ENCODE assay signal across 1 cellular context in the genomic region with DNA sequence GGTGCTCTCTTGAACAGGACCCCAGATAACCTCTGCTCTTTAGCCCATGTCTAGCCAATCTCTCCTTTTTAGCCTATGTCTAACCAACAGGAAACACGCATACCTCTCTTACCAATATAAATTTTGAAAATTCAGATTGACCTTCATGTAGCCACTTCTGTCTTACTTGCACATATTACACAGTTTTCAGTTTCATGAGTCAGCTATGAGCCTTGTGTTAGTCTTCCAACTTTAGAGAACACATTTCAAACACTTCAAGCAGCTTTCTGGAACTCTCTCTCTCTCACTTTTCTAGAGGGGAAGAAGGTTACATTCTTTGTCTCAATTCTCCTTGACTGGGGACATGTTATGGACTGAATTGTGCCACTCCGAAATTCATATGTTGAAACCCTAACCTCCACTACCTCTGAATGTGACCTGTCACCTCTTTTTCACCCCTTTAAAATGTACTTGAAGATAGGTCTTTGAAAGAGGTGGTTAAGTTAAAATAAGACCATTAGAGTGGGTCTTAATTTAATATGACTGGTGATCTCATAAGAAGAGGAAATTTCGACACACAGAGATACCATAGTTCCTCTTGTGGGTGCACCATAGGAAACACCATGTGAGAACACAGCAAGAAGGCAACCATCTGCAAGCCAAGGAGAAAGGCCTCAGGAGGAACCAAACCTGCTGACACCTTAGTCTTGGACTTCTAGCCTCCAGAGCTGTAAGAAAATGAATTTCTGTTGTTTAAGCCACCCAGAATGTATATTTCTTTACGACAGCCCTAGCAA.
TF ChIP-seq lines count a peak whose summit lies in the region.

No MANE protein-coding gene starts in this region.

TF ChIP-seq in HepG2, 621 proteins besides CTCF, POLR2A, EP300 and RAD21 (continued from another document):
- TF ChIP-seq, protein P1, sequence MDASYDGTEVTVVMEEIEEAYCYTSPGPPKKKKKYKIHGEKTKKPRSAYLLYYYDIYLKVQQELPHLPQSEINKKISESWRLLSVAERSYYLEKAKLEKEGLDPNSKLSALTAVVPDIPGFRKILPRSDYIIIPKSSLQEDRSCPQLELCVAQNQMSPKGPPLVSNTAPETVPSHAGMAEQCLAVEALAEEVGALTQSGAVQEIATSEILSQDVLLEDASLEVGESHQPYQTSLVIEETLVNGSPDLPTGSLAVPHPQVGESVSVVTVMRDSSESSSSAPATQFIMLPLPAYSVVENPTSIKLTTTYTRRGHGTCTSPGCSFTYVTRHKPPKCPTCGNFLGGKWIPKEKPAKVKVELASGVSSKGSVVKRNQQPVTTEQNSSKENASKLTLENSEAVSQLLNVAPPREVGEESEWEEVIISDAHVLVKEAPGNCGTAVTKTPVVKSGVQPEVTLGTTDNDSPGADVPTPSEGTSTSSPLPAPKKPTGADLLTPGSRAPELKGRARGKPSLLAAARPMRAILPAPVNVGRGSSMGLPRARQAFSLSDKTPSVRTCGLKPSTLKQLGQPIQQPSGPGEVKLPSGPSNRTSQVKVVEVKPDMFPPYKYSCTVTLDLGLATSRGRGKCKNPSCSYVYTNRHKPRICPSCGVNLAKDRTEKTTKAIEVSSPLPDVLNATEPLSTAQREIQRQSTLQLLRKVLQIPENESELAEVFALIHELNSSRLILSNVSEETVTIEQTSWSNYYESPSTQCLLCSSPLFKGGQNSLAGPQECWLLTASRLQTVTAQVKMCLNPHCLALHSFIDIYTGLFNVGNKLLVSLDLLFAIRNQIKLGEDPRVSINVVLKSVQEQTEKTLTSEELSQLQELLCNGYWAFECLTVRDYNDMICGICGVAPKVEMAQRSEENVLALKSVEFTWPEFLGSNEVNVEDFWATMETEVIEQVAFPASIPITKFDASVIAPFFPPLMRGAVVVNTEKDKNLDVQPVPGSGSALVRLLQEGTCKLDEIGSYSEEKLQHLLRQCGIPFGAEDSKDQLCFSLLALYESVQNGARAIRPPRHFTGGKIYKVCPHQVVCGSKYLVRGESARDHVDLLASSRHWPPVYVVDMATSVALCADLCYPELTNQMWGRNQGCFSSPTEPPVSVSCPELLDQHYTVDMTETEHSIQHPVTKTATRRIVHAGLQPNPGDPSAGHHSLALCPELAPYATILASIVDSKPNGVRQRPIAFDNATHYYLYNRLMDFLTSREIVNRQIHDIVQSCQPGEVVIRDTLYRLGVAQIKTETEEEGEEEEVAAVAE (CRISPR knock-in tag; IDR thresholded peaks at IDR 0.05; ENCODE audit: borderline replicate concordance), result no peak
- TF ChIP-seq SMARCE1 (IDR thresholded peaks at IDR 0.05; ENCODE audit: borderline replicate concordance) (no peak), THYN1 (CRISPR knock-in tag; IDR thresholded peaks at IDR 0.05; ENCODE audit: borderline replicate concordance, low read depth) (no peak), REXO4 (CRISPR knock-in tag; IDR thresholded peaks at IDR 0.05; ENCODE audit: borderline replicate concordance) (no peak), HOXD1 (CRISPR knock-in tag; IDR thresholded peaks at IDR 0.05) (no peak), ELF1 (CRISPR knock-in tag; IDR thresholded peaks at IDR 0.05) (no peak), ZNF672 (CRISPR knock-in tag; IDR thresholded peaks at IDR 0.05) (no peak)
- TF ChIP-seq, protein P2, sequence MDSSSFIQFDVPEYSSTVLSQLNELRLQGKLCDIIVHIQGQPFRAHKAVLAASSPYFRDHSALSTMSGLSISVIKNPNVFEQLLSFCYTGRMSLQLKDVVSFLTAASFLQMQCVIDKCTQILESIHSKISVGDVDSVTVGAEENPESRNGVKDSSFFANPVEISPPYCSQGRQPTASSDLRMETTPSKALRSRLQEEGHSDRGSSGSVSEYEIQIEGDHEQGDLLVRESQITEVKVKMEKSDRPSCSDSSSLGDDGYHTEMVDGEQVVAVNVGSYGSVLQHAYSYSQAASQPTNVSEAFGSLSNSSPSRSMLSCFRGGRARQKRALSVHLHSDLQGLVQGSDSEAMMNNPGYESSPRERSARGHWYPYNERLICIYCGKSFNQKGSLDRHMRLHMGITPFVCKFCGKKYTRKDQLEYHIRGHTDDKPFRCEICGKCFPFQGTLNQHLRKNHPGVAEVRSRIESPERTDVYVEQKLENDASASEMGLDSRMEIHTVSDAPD (CRISPR knock-in tag; IDR thresholded peaks at IDR 0.05), result no peak
- TF ChIP-seq, protein P3, sequence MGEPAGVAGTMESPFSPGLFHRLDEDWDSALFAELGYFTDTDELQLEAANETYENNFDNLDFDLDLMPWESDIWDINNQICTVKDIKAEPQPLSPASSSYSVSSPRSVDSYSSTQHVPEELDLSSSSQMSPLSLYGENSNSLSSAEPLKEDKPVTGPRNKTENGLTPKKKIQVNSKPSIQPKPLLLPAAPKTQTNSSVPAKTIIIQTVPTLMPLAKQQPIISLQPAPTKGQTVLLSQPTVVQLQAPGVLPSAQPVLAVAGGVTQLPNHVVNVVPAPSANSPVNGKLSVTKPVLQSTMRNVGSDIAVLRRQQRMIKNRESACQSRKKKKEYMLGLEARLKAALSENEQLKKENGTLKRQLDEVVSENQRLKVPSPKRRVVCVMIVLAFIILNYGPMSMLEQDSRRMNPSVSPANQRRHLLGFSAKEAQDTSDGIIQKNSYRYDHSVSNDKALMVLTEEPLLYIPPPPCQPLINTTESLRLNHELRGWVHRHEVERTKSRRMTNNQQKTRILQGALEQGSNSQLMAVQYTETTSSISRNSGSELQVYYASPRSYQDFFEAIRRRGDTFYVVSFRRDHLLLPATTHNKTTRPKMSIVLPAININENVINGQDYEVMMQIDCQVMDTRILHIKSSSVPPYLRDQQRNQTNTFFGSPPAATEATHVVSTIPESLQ (CRISPR knock-in tag; conservative IDR thresholded peaks at IDR 0.05), result no peak
- TF ChIP-seq, protein P4, sequence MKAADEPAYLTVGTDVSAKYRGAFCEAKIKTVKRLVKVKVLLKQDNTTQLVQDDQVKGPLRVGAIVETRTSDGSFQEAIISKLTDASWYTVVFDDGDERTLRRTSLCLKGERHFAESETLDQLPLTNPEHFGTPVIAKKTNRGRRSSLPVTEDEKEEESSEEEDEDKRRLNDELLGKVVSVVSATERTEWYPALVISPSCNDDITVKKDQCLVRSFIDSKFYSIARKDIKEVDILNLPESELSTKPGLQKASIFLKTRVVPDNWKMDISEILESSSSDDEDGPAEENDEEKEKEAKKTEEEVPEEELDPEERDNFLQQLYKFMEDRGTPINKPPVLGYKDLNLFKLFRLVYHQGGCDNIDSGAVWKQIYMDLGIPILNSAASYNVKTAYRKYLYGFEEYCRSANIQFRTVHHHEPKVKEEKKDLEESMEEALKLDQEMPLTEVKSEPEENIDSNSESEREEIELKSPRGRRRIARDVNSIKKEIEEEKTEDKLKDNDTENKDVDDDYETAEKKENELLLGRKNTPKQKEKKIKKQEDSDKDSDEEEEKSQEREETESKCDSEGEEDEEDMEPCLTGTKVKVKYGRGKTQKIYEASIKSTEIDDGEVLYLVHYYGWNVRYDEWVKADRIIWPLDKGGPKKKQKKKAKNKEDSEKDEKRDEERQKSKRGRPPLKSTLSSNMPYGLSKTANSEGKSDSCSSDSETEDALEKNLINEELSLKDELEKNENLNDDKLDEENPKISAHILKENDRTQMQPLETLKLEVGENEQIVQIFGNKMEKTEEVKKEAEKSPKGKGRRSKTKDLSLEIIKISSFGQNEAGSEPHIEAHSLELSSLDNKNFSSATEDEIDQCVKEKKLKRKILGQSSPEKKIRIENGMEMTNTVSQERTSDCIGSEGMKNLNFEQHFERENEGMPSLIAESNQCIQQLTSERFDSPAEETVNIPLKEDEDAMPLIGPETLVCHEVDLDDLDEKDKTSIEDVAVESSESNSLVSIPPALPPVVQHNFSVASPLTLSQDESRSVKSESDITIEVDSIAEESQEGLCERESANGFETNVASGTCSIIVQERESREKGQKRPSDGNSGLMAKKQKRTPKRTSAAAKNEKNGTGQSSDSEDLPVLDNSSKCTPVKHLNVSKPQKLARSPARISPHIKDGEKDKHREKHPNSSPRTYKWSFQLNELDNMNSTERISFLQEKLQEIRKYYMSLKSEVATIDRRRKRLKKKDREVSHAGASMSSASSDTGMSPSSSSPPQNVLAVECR (CRISPR knock-in tag; IDR thresholded peaks at IDR 0.05; ENCODE audit: borderline replicate concordance), result no peak
- TF ChIP-seq, protein P5, sequence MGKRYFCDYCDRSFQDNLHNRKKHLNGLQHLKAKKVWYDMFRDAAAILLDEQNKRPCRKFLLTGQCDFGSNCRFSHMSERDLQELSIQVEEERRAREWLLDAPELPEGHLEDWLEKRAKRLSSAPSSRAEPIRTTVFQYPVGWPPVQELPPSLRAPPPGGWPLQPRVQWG (CRISPR knock-in tag; IDR thresholded peaks at IDR 0.05; ENCODE audit: borderline replicate concordance, low read depth), result no peak
